Comparison of ENCODE assay signal across 10 cellular contexts in genomic region chr7:17031903-17032551, GRCh38.
"Had no signal": no experiment of that assay in that cellular context is flagged by ENCODE, and none has a peak within 500 bp of the region (broad histone marks: within the 10 kb centered on the region; RNA-seq: fewer than 3 reads in every experiment).

No MANE protein-coding gene starts in this region.

- ATAC-seq: mucosa of descending colon had no signal

- DNase-seq: activated T-cell treated with anti-CD3 and anti-CD28 coated beads, Interleukin-2, amount 50 U/mL, for 1 hour; foreskin melanocyte; head of caudate nucleus; mucosa of descending colon; sigmoid colon; stimulated activated naive CD4-positive, alpha-beta T cell treated with Interleukin-2 at 50 U/mL for 16 hours; upper lobe of left lung had no signal

- H3K4me3 Mint-ChIP-seq: nephron had no signal

- H3K27ac ChIP-seq: ascending aorta, cardiac muscle cell, sigmoid colon had no signal

- H3K36me3 ChIP-seq: ascending aorta, cardiac muscle cell, sigmoid colon, upper lobe of left lung had no signal

- H3K27me3 ChIP-seq: ascending aorta, cardiac muscle cell, sigmoid colon, upper lobe of left lung had no signal

- H3K27ac Mint-ChIP-seq: nephron had no signal

- H3K4me1 ChIP-seq: ascending aorta, sigmoid colon had no signal

- H3K9me3 ChIP-seq: mucosa of descending colon, sigmoid colon, upper lobe of left lung had no signal

- H3K4me1 Mint-ChIP-seq: nephron had no signal

- H3K4me3 ChIP-seq: ascending aorta, cardiac muscle cell, mucosa of descending colon, sigmoid colon, upper lobe of left lung had no signal
